16 cellular contexts compared by ENCODE assay signal in genomic region chr11:34978236-34979191, GRCh38.
A peak's percentile ranks its signal among the peaks of the same experiment; 100 is the strongest.
DNase-seq lines count a peak whose midpoint lies in the region; TF ChIP-seq lines count a peak whose summit lies in the region.
"Had no signal": no experiment of that assay in that cellular context is flagged by ENCODE, and none has a peak within 500 bp of the region (broad histone marks: within the 10 kb centered on the region; RNA-seq: fewer than 3 reads in every experiment).

No MANE protein-coding gene starts in this region.

- H3K9ac ChIP-seq in HUES48 (ENCODE audit: low read depth, low read length) (no peak overlapping the region), mammary epithelial cell (ENCODE audit: insufficient read depth, low read length) (no peak overlapping the region)
- H3K9ac ChIP-seq: BLaER1 had no signal

- in situ Hi-C loops in mammary epithelial cell (cut with MboI; ENCODE audit: low sequenced_read_pairs in 2 of 2) = no loop called here

- H3K27me3 ChIP-seq in ACC112 (ENCODE audit: insufficient read depth, low read length) (no peaks in the 10 kb centered on the region), HUES48 (ENCODE audit: control insufficient read depth, insufficient read depth, low read length) (no peaks in the 10 kb centered on the region), mammary epithelial cell (ENCODE audit: insufficient read depth, low read length) (no peaks in the 10 kb centered on the region), ascending aorta (no peaks in the 10 kb centered on the region)
- H3K27me3 ChIP-seq: BLaER1, colonic mucosa had no signal

- peak overlapping the region; percentile 80 for H3K4me2 ChIP-seq in mammary epithelial cell (ENCODE audit: insufficient read depth, low read depth, low read length)
- H3K4me2 ChIP-seq: BLaER1 had no signal

- peaks cover 11% of the 10 kb centered on the region for H3K9me3 Mint-ChIP-seq in mesothelial cell of epicardium
- H3K9me3 Mint-ChIP-seq: activated B cell treated with CpG ODN at 0.5 μM for 24 hours had no signal

- no peak for DNase-seq in mammary epithelial cell
- no peak for DNase-seq in mesothelial cell of epicardium (ENCODE audit: low spot score in 2 of 2, unreplicated experiment in 2 of 2)
- DNase-seq in GF-D8 (lab: John Stamatoyannopoulos, UW) = no peak
- no peak for DNase-seq in ascending aorta (ENCODE audit: low spot score in 2 of 2)
- DNase-seq in activated T-cell treated with anti-CD3 and anti-CD28 coated beads, Interleukin-2, amount 50 U/mL, for 48 hours = no peak
- DNase-seq in ecto neural progenitor cell (ENCODE audit: low spot score) = no peak
- DNase-seq: activated B cell treated with CpG ODN at 0.5 μM for 24 hours; activated CD8-positive, alpha-beta memory T cell treated with anti-CD3 and anti-CD28 coated beads, Interleukin-2, amount 10 ng/mL, durations not matched to agents 7 days and 5 days; colonic mucosa; GOT3; psoas muscle; stimulated activated CD8-positive, alpha-beta memory T cell treated with anti-CD3 and anti-CD28 coated beads, Interleukin-4, amount 100 ng/mL, for 48 hours had no signal

- intact Hi-C loops in mammary epithelial cell (cut with micrococcal nuclease) (no loop called here), ascending aorta (cut with DNase I) (no loop called here)

- H3K4me3 Mint-ChIP-seq in mesothelial cell of epicardium = no peak overlapping the region
- H3K4me3 Mint-ChIP-seq: activated B cell treated with CpG ODN at 0.5 μM for 24 hours; activated CD8-positive, alpha-beta memory T cell treated with anti-CD3 and anti-CD28 coated beads, Interleukin-2, amount 10 ng/mL, durations not matched to agents 7 days and 5 days had no signal

- peaks cover 36% of the 10 kb centered on the region for H3K4me1 Mint-ChIP-seq in mesothelial cell of epicardium
- H3K4me1 Mint-ChIP-seq: activated B cell treated with CpG ODN at 0.5 μM for 24 hours had no signal

- H3K4me1 ChIP-seq in ACC112 (ENCODE audit: control insufficient read depth, insufficient read depth, low read length, unreplicated experiment) (peaks cover 41% of the 10 kb centered on the region), HUES48 (ENCODE audit: control insufficient read depth, insufficient read depth, low read length) (peaks cover 25% of the 10 kb centered on the region; the same call in 1 of the 2 replicates), mammary epithelial cell (ENCODE audit: insufficient read depth, low read length) (peaks cover 35% of the 10 kb centered on the region), ascending aorta (no peaks in the 10 kb centered on the region)
- H3K4me1 ChIP-seq: colonic mucosa, psoas muscle had no signal

- H4K20me1 ChIP-seq in mammary epithelial cell (ENCODE audit: insufficient read depth, low read length) = no peaks in the 10 kb centered on the region
- H4K20me1 ChIP-seq: BLaER1 had no signal

- no peaks in the 10 kb centered on the region for H3K27me3 Mint-ChIP-seq in mesothelial cell of epicardium (ENCODE audit: low read depth)
- H3K27me3 Mint-ChIP-seq: activated B cell treated with CpG ODN at 0.5 μM for 24 hours; activated CD8-positive, alpha-beta memory T cell treated with anti-CD3 and anti-CD28 coated beads, Interleukin-2, amount 10 ng/mL, durations not matched to agents 7 days and 5 days had no signal

- dilution Hi-C loops in mammary epithelial cell (cut with HindIII; ENCODE audit: low sequenced_read_pairs) = loop anchor here (5.0 kb wide), 1 partner anchor 51 kb away; no protein-coding TSS in a partner anchor

- H2AFZ ChIP-seq in ACC112 (ENCODE audit: low read length, unreplicated experiment) (no peak overlapping the region), mammary epithelial cell (ENCODE audit: low read depth, low read length) (no peak overlapping the region)

- no peaks in the 10 kb centered on the region for H3K9me3 ChIP-seq in HUES48 (ENCODE audit: control insufficient read depth, insufficient read depth, low read length)
- H3K9me3 ChIP-seq in mammary epithelial cell (replicated peaks; ENCODE audit: insufficient read depth, low read length) = no peaks in the 10 kb centered on the region
- no peaks in the 10 kb centered on the region for H3K9me3 ChIP-seq in ascending aorta
- H3K9me3 ChIP-seq: colonic mucosa, psoas muscle had no signal

- H3K36me3 Mint-ChIP-seq in mesothelial cell of epicardium = peaks cover 43% of the 10 kb centered on the region

- peak overlapping the region; percentile 31 for H3K27ac Mint-ChIP-seq in mesothelial cell of epicardium
- H3K27ac Mint-ChIP-seq: activated B cell treated with CpG ODN at 0.5 μM for 24 hours; activated CD8-positive, alpha-beta memory T cell treated with anti-CD3 and anti-CD28 coated beads, Interleukin-2, amount 10 ng/mL, durations not matched to agents 7 days and 5 days; activated naive CD4-positive, alpha-beta T cell treated with anti-CD3 and anti-CD28 coated beads, Interleukin-2, amount 50 U/mL, for 72 hours had no signal

- WGBS in mammary epithelial cell (ENCODE audit: low coverage, missing lambda C conversion rate) = 97% methylated on average over 7 of the region's 7 CpGs

- no peak for TF ChIP-seq CTCF in mammary epithelial cell (conservative IDR thresholded peaks at IDR 0.05 in 1 of 2, IDR thresholded peaks at IDR 0.05 in 1 of 2; ENCODE audit: extremely low read depth in 1 of 2, insufficient read depth in 1 of 2, low read depth in 1 of 2, low read length in 2 of 2)
- no peak for TF ChIP-seq CTCF in mesothelial cell of epicardium (IDR thresholded peaks at IDR 0.05; ENCODE audit: unreplicated experiment)
- TF ChIP-seq CTCF in ascending aorta (IDR thresholded peaks at IDR 0.05) = no peak

- H3K27ac ChIP-seq in ACC112 (ENCODE audit: low read depth, low read length) = peak overlapping the region; percentile 89
- peak overlapping the region; percentile 51 for H3K27ac ChIP-seq in HUES48 (ENCODE audit: low read depth, low read length)
- peak overlapping the region; percentile 78 for H3K27ac ChIP-seq in mammary epithelial cell (ENCODE audit: insufficient read depth, low read depth, low read length)
- no peak overlapping the region for H3K27ac ChIP-seq in ascending aorta
- H3K27ac ChIP-seq: BLaER1, colonic mucosa, psoas muscle had no signal

- CTCF ChIA-PET in mammary epithelial cell (lab: Charles Lee; ENCODE audit: low non-redundant PET) = no interaction called here

- peaks cover 7% of the 10 kb centered on the region for H3K79me2 ChIP-seq in ACC112 (ENCODE audit: control insufficient read depth, insufficient read depth, low read length, unreplicated experiment)
- peaks cover 7% of the 10 kb centered on the region for H3K79me2 ChIP-seq in mammary epithelial cell (ENCODE audit: insufficient read depth, low read length)

- no TSS peak for BruUV-seq in mammary epithelial cell (replicated peaks; lab: Mats Ljungman, UMichigan)

- H3K4me3 ChIP-seq in ACC112 (ENCODE audit: low read depth, low read length) = peak overlapping the region; percentile 36; the same call in 1 of the 2 replicates
- H3K4me3 ChIP-seq in HUES48 (ENCODE audit: low read depth, low read length) = no peak overlapping the region
- no peak overlapping the region for H3K4me3 ChIP-seq in mammary epithelial cell (replicated peaks in 1 of 3; ENCODE audit: insufficient read depth in 1 of 3, low read depth in 2 of 3, low read length in 3 of 3)
- no peak overlapping the region for H3K4me3 ChIP-seq in ascending aorta
- H3K4me3 ChIP-seq: BLaER1, colonic mucosa, psoas muscle had no signal

- H3K36me3 ChIP-seq in ACC112 (ENCODE audit: insufficient read depth, low read length) = peaks cover 16% of the 10 kb centered on the region
- H3K36me3 ChIP-seq in HUES48 (ENCODE audit: control insufficient read depth, insufficient read depth, low read length) = peaks cover 25% of the 10 kb centered on the region
- peaks cover 2% of the 10 kb centered on the region for H3K36me3 ChIP-seq in mammary epithelial cell (ENCODE audit: insufficient read depth, low read length)
- no peaks in the 10 kb centered on the region for H3K36me3 ChIP-seq in ascending aorta
- H3K36me3 ChIP-seq: colonic mucosa had no signal

Comparison
In these comparisons a context has a peak if more than half of its experiments do, and no peak if none do; other contexts are left out.
1. H3K27ac ChIP-seq: peak in ACC112 (single experiment), HUES48 (single experiment) and mammary epithelial cell (single experiment); none in ascending aorta (0 of 2).